In the genomic region with DNA sequence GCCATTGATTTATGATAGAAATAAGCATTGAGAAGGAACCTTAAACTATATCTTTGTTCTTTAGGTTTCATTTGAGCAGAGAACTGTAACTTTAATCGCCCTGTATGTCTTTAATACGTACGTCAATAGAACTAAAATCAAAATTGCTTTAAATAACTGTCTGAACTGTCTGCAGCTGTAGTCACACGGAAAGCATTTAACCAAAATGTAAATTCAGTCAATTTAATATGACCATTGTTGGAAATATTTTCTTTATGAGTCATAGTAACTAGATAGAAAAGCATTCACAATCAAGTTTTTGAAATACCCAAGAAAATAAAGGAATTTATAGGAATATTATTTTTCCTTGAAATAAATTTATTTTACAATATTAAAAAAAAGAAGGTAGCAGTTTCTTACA, we compare ENCODE assay signal across 22 cellular contexts.
DNase-seq lines count a peak whose midpoint lies in the region; ATAC-seq and TF ChIP-seq lines count a peak whose summit lies in the region.
"Had no signal": no experiment of that assay in that cellular context is flagged by ENCODE, and none has a peak within 500 bp of the region (broad histone marks: within the 10 kb centered on the region; RNA-seq: fewer than 3 reads in every experiment).

No MANE protein-coding gene starts in this region.

- no peaks in the 10 kb centered on the region for H3K79me1 ChIP-seq in trophoblast cell (ENCODE audit: low read length)

- H4K12ac ChIP-seq in trophoblast cell (ENCODE audit: low read depth, low read length) = no peak overlapping the region

- POLR2A ChIA-PET in AG04450 (lab: Yijun Ruan, JAX) = no interaction called here

- intact Hi-C loops in upper lobe of right lung (cut with DNase I) = no loop called here

- no peak overlapping the region for H2AFZ ChIP-seq in trophoblast cell (ENCODE audit: insufficient read depth, low read length, poor library complexity)

- no peaks in the 10 kb centered on the region for H3K36me3 ChIP-seq in trophoblast cell (ENCODE audit: control insufficient read depth in 1 of 2, insufficient read depth in 2 of 2, low read length in 2 of 2)
- H3K36me3 ChIP-seq in upper lobe of right lung = no peaks in the 10 kb centered on the region
- H3K36me3 ChIP-seq: HAP-1, neutrophil, WERI-Rb-1 had no signal

- H3K79me2 ChIP-seq in trophoblast cell (ENCODE audit: control insufficient read depth, insufficient read depth, low read length, poor library complexity) = no peaks in the 10 kb centered on the region

- no peak overlapping the region for H4K8ac ChIP-seq in trophoblast cell (ENCODE audit: low read depth, low read length)

- WGBS in trophoblast cell (ENCODE audit: extremely low coverage, insufficient coverage, insufficient read length) = no CpG with 5 or more reads among the region's 4 CpGs

- H3K4me2 ChIP-seq in trophoblast cell (ENCODE audit: low read length) = no peak overlapping the region
- H3K4me2 ChIP-seq: KMS-11 had no signal

- no peak overlapping the region for H3K14ac ChIP-seq in trophoblast cell (ENCODE audit: low read length)

- H3K27ac ChIP-seq in AG04450 (ENCODE audit: low read depth, low read length) (no peak overlapping the region), trophoblast cell (ENCODE audit: low read depth, low read length) (no peak overlapping the region), upper lobe of right lung (no peak overlapping the region)
- H3K27ac ChIP-seq: KMS-11, neutrophil, WERI-Rb-1 had no signal

- no peak overlapping the region for H2AK5ac ChIP-seq in trophoblast cell (ENCODE audit: low read length)

- no peak overlapping the region for H2BK120ac ChIP-seq in trophoblast cell (ENCODE audit: insufficient read depth, low read length, poor library complexity)

- H3K9me3 ChIP-seq in AG04450 (ENCODE audit: control insufficient read depth, insufficient read depth, low read length) = no peaks in the 10 kb centered on the region
- H3K9me3 ChIP-seq in trophoblast cell (ENCODE audit: insufficient read depth, low read depth, low read length) = no peaks in the 10 kb centered on the region
- H3K9me3 ChIP-seq in upper lobe of right lung = no peaks in the 10 kb centered on the region
- H3K9me3 ChIP-seq: neutrophil had no signal

- DNase-seq in AG04450 (ENCODE audit: low read depth, low spot score) = peak; percentile 8
- peak; percentile 13 for DNase-seq in NCI-H226
- DNase-seq in choroid plexus epithelial cell (ENCODE audit: low read depth) = peak; percentile 73
- DNase-seq in kidney glomerular epithelial cell (lab: John Stamatoyannopoulos, UW) = peak; percentile 13
- no peak for DNase-seq in trophoblast cell
- DNase-seq in KBM-7 = no peak
- DNase-seq in upper lobe of right lung = no peak
- DNase-seq: activated CD4-positive, alpha-beta memory T cell treated with anti-CD3 and anti-CD28 coated beads for 36 hours; activated T-cell treated with anti-CD3 and anti-CD28 coated beads, Interleukin-2, amount 50 U/mL, for 1 hour; COR-L47; effector CD4-positive, alpha-beta T cell; hypothalamus; NCI-H2081; NCI-H510A; right cardiac atrium; SHP77; stimulated activated naive CD4-positive, alpha-beta T cell treated with Interleukin-2 at 50 U/mL for 16 hours; WERI-Rb-1 had no signal

- ATAC-seq in GM18517 (IDR thresholded peaks at IDR 0.05; ENCODE audit: unreplicated experiment) = no peak
- ATAC-seq in upper lobe of right lung = no peak
- ATAC-seq: right cardiac atrium had no signal

- TF ChIP-seq CTCF in AG04450 (IDR thresholded peaks at IDR 0.05; ENCODE audit: low read depth, low read length) (no peak), choroid plexus epithelial cell (conservative IDR thresholded peaks at IDR 0.05; ENCODE audit: low read depth, low read length) (no peak), upper lobe of right lung (IDR thresholded peaks at IDR 0.05) (no peak)

- H2BK5ac ChIP-seq in trophoblast cell (ENCODE audit: low read depth, low read length, poor library complexity) = no peak overlapping the region

- H3K18ac ChIP-seq in trophoblast cell (ENCODE audit: low read length) = no peak overlapping the region

- CTCF ChIA-PET in AG04450 (lab: Charles Lee) = interaction anchor here (2.2 kb wide), 1 partner anchor 150 kb away, joined by 6 read pairs; no protein-coding TSS in a partner anchor

- no peak overlapping the region for H4K91ac ChIP-seq in trophoblast cell (ENCODE audit: low read depth, low read length)

- no peak overlapping the region for H2BK12ac ChIP-seq in trophoblast cell (ENCODE audit: low read length)

- in situ Hi-C loops in KBM-7 (cut with MboI; ENCODE audit: low pct_unique_long_range_greater_than_20kb, low sequenced_read_pairs) = no loop called here

- no peak overlapping the region for H3K4me3 ChIP-seq in AG04450 (ENCODE audit: low read depth, low read length)
- no peak overlapping the region for H3K4me3 ChIP-seq in choroid plexus epithelial cell (ENCODE audit: low read depth, low read length)
- no peak overlapping the region for H3K4me3 ChIP-seq in trophoblast cell (ENCODE audit: low read depth, low read length)
- no peak overlapping the region for H3K4me3 ChIP-seq in upper lobe of right lung
- H3K4me3 ChIP-seq: HAP-1 had no signal

- no peak overlapping the region for H3K4ac ChIP-seq in trophoblast cell (ENCODE audit: low read depth, low read length)

- no peaks in the 10 kb centered on the region for H3K4me1 ChIP-seq in trophoblast cell (ENCODE audit: control insufficient read depth in 1 of 2, insufficient read depth in 2 of 2, low read length in 2 of 2)
- no peaks in the 10 kb centered on the region for H3K4me1 ChIP-seq in upper lobe of right lung

- H3K9ac ChIP-seq in trophoblast cell (ENCODE audit: low read length) = no peak overlapping the region
- H3K9ac ChIP-seq: KMS-11 had no signal

- H3K27me3 ChIP-seq in AG04450 (ENCODE audit: control insufficient read depth, insufficient read depth, low read length) (no peaks in the 10 kb centered on the region), trophoblast cell (ENCODE audit: insufficient read depth, low read length) (no peaks in the 10 kb centered on the region), upper lobe of right lung (no peaks in the 10 kb centered on the region)
- H3K27me3 ChIP-seq: neutrophil had no signal

- no peak overlapping the region for H3K23ac ChIP-seq in trophoblast cell (ENCODE audit: low read length)

Comparison
In these comparisons a context has a peak if more than half of its experiments do, and no peak if none do; other contexts are left out.
1. DNase-seq: peak in AG04450 (single experiment), NCI-H226 (single experiment), choroid plexus epithelial cell (single experiment) and kidney glomerular epithelial cell (single experiment); none in trophoblast cell (0 of 2), KBM-7 (single experiment) and upper lobe of right lung (single experiment).